In the genomic region with DNA sequence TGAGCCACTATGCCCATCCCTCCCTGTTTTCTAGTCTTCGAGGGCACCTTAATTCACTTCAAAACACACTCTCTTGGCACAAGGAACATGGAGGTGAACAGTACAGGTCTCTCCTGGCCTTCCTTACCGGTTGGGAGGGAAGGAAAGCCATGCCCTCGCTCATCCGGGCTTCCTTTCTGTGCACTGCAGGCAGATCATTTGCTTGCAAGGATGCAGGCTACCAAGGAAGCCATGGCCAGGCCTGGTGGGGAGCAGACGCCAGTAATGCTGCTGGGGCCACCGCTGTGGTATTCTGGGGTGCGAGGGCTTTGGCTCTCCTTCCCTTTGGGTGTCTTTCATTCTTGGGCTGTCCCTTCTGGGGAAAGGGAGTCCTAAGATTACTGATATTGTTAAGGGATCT, we compare ENCODE assay signal across 34 cellular contexts.
"Had no signal": no experiment of that assay in that cellular context is flagged by ENCODE, and none has a peak within 500 bp of the region (broad histone marks: within the 10 kb centered on the region; RNA-seq: fewer than 3 reads in every experiment).

No MANE protein-coding gene starts in this region.

- H3K9me3 ChIP-seq: adrenal gland, body of pancreas, breast epithelium had no signal

- H3K4me3 Mint-ChIP-seq: activated B cell treated with CpG ODN at 0.5 μM for 24 hours; activated CD4-positive, alpha-beta memory T cell treated with anti-CD3 and anti-CD28 coated beads for 36 hours; activated CD4-positive, alpha-beta T cell treated with anti-CD3 and anti-CD28 coated beads, Interleukin-2, amount 10 ng/mL, durations not matched to agents 24 days and 14 days; activated CD8-positive, alpha-beta T cell treated with anti-CD3 and anti-CD28 coated beads for 36 hours; activated naive CD4-positive, alpha-beta T cell treated with anti-CD3 and anti-CD28 coated beads for 36 hours; activated naive CD8-positive, alpha-beta T cell treated with anti-CD3 and anti-CD28 coated beads for 36 hours; activated T-cell treated with anti-CD3 and anti-CD28 coated beads, Interleukin-2, amount 50 U/mL, for 4 hours; activated T-cell treated with anti-CD3 and anti-CD28 coated beads, Interleukin-2, amount 50 U/mL, for 72 hours; activated T-helper 1 cell treated with anti-CD3 and anti-CD28 coated beads, Interleukin-12 subunit alpha, Interleukin-12 subunit beta, Interleukin-2, Interleukin-4 antibody, amounts not matched to agents 30 ng/mL and 10 ng/mL and 1 ng/mL, durations not matched to agents 14 hours and 24 hours and 36 hours; activated T-helper 17 cell treated with anti-CD3 and anti-CD28 coated beads, Interleukin-2, amount 50 U/mL, for 72 hours; T-helper 1 cell treated with Interleukin-12 subunit alpha and Interleukin-12 subunit beta and Interleukin-4 antibody, amounts not matched to agents 30 μg/mL and 1 μg/mL, for 36 hours; T-helper 2 cell treated with Interferon-gamma antibody and Interleukin-4, amounts not matched to agents 5 μg/mL and 100 μg/mL, for 36 hours had no signal

- H3K4me1 Mint-ChIP-seq: activated B cell treated with CpG ODN at 0.5 μM for 24 hours; activated CD4-positive, alpha-beta T cell treated with anti-CD3 and anti-CD28 coated beads, Interleukin-2, amount 10 ng/mL, durations not matched to agents 24 days and 14 days; activated naive CD8-positive, alpha-beta T cell treated with anti-CD3 and anti-CD28 coated beads for 36 hours; activated T-helper 17 cell treated with anti-CD3 and anti-CD28 coated beads, Interleukin-2, amount 50 U/mL, for 72 hours had no signal

- H3K27ac ChIP-seq: adrenal gland, body of pancreas, brain microvascular endothelial cell, breast epithelium, VCaP had no signal

- H3K4me3 ChIP-seq: adrenal gland, body of pancreas, breast epithelium had no signal

- H3K27me3 Mint-ChIP-seq: activated B cell treated with CpG ODN at 0.5 μM for 24 hours; activated CD4-positive, alpha-beta memory T cell treated with anti-CD3 and anti-CD28 coated beads for 36 hours; activated CD4-positive, alpha-beta T cell treated with anti-CD3 and anti-CD28 coated beads, Interleukin-2, amount 10 ng/mL, durations not matched to agents 24 days and 14 days; activated naive CD8-positive, alpha-beta T cell treated with anti-CD3 and anti-CD28 coated beads for 36 hours; activated T-helper 17 cell treated with anti-CD3 and anti-CD28 coated beads, Interleukin-2, amount 50 U/mL, for 72 hours had no signal

- H3K4me1 ChIP-seq: adrenal gland, body of pancreas, breast epithelium had no signal

- DNase-seq: activated B cell treated with CpG ODN at 0.5 μM for 24 hours; activated CD4-positive, alpha-beta memory T cell treated with anti-CD3 and anti-CD28 coated beads for 36 hours; activated CD4-positive, alpha-beta T cell treated with anti-CD3 and anti-CD28 coated beads for 4 hours; activated CD4-positive, alpha-beta T cell treated with anti-CD3 and anti-CD28 coated beads, Interleukin-2, amount 10 ng/mL, durations not matched to agents 24 days and 14 days; activated CD4-positive, alpha-beta T cell treated with anti-CD3 and anti-CD28 coated beads, Interleukin-2, amount 50 U/mL, for 1 hour; activated CD4-positive, alpha-beta T cell treated with anti-CD3 and anti-CD28 coated beads, Interleukin-2, amount 50 U/mL, for 4 hours; activated CD4-positive, CD25-positive, alpha-beta regulatory T cell treated with anti-CD3 and anti-CD28 coated beads, Interleukin-2, amount 50 U/mL, for 72 hours; activated CD8-positive, alpha-beta memory T cell treated with anti-CD3 and anti-CD28 coated beads, Interleukin-2, amount 50 U/mL, for 4 hours; activated CD8-positive, alpha-beta T cell treated with anti-CD3 and anti-CD28 coated beads for 36 hours; activated effector memory CD4-positive, alpha-beta T cell treated with anti-CD3 and anti-CD28 coated beads, Interleukin-2, amount 50 U/mL, for 16 hours; activated gamma-delta T cell treated with Interleukin-2 at 50 U/mL for 16 hours; activated naive CD4-positive, alpha-beta T cell; activated naive CD4-positive, alpha-beta T cell treated with anti-CD3 and anti-CD28 coated beads for 36 hours; activated naive CD4-positive, alpha-beta T cell treated with anti-CD3 and anti-CD28 coated beads, Interleukin-2, amount 50 U/mL, for 16 hours; activated naive CD8-positive, alpha-beta T cell treated with anti-CD3 and anti-CD28 coated beads for 36 hours; activated T-cell treated with anti-CD3 and anti-CD28 coated beads for 4 hours; activated T-cell treated with anti-CD3 and anti-CD28 coated beads, Interleukin-2, amount 50 U/mL, for 1 hour; activated T-cell treated with anti-CD3 and anti-CD28 coated beads, Interleukin-2, amount 50 U/mL, for 4 hours; activated T-cell treated with anti-CD3 and anti-CD28 coated beads, Interleukin-2, amount 50 U/mL, for 72 hours; adrenal gland; amniotic stem cell; body of pancreas; brain microvascular endothelial cell; central memory CD4-positive, alpha-beta T cell; T-helper 1 cell; T-helper 2 cell; T-helper 9 cell had no signal

- H3K36me3 Mint-ChIP-seq: activated CD4-positive, alpha-beta memory T cell treated with anti-CD3 and anti-CD28 coated beads for 36 hours; activated naive CD4-positive, alpha-beta T cell treated with anti-CD3 and anti-CD28 coated beads, Interleukin-2, amount 50 U/mL, for 72 hours; activated naive CD8-positive, alpha-beta T cell treated with anti-CD3 and anti-CD28 coated beads for 36 hours had no signal

- H3K36me3 ChIP-seq: adrenal gland, brain microvascular endothelial cell, breast epithelium had no signal

- H3K27me3 ChIP-seq: adrenal gland, body of pancreas, brain microvascular endothelial cell, breast epithelium had no signal

- H3K27ac Mint-ChIP-seq: activated B cell treated with CpG ODN at 0.5 μM for 24 hours; activated CD4-positive, alpha-beta memory T cell treated with anti-CD3 and anti-CD28 coated beads for 36 hours; activated CD4-positive, alpha-beta T cell treated with anti-CD3 and anti-CD28 coated beads, Interleukin-2, amount 10 ng/mL, durations not matched to agents 24 days and 14 days; activated CD8-positive, alpha-beta T cell treated with anti-CD3 and anti-CD28 coated beads for 36 hours; activated naive CD4-positive, alpha-beta T cell treated with anti-CD3 and anti-CD28 coated beads for 36 hours; activated naive CD8-positive, alpha-beta T cell treated with anti-CD3 and anti-CD28 coated beads for 36 hours; activated T-cell treated with anti-CD3 and anti-CD28 coated beads, Interleukin-2, amount 50 U/mL, for 72 hours; activated T-helper 1 cell treated with anti-CD3 and anti-CD28 coated beads, Interleukin-12 subunit alpha, Interleukin-12 subunit beta, Interleukin-2, Interleukin-4 antibody, amounts not matched to agents 30 ng/mL and 10 ng/mL and 1 ng/mL, durations not matched to agents 14 hours and 24 hours and 36 hours; activated T-helper 17 cell treated with anti-CD3 and anti-CD28 coated beads, Interleukin-2, amount 50 U/mL, for 72 hours; T-helper 1 cell treated with Interleukin-12 subunit alpha and Interleukin-12 subunit beta and Interleukin-4 antibody, amounts not matched to agents 30 μg/mL and 1 μg/mL, for 36 hours; T-helper 2 cell treated with Interferon-gamma antibody and Interleukin-4, amounts not matched to agents 5 μg/mL and 100 μg/mL, for 36 hours had no signal

- ATAC-seq: activated CD8-positive, alpha-beta T cell treated with anti-CD3 and anti-CD28 coated beads for 36 hours; activated naive CD4-positive, alpha-beta T cell treated with anti-CD3 and anti-CD28 coated beads, Interleukin-2, amount 50 U/mL, for 72 hours; activated T-cell treated with anti-CD3 and anti-CD28 coated beads, Interleukin-2, amount 50 U/mL, for 4 hours; activated T-cell treated with anti-CD3 and anti-CD28 coated beads, Interleukin-2, amount 50 U/mL, for 72 hours; activated T-helper 17 cell treated with anti-CD3 and anti-CD28 coated beads, Interleukin-2, amount 50 U/mL, for 72 hours; body of pancreas had no signal

- H3K9me3 Mint-ChIP-seq: activated B cell treated with CpG ODN at 0.5 μM for 24 hours; activated CD4-positive, alpha-beta memory T cell treated with anti-CD3 and anti-CD28 coated beads for 36 hours; activated CD4-positive, alpha-beta T cell treated with anti-CD3 and anti-CD28 coated beads, Interleukin-2, amount 10 ng/mL, durations not matched to agents 24 days and 14 days; activated CD8-positive, alpha-beta T cell treated with anti-CD3 and anti-CD28 coated beads for 36 hours; activated naive CD4-positive, alpha-beta T cell treated with anti-CD3 and anti-CD28 coated beads for 36 hours; activated naive CD4-positive, alpha-beta T cell treated with anti-CD3 and anti-CD28 coated beads, Interleukin-2, amount 50 U/mL, for 72 hours; activated naive CD8-positive, alpha-beta T cell treated with anti-CD3 and anti-CD28 coated beads for 36 hours; activated T-cell treated with anti-CD3 and anti-CD28 coated beads, Interleukin-2, amount 50 U/mL, for 4 hours; activated T-cell treated with anti-CD3 and anti-CD28 coated beads, Interleukin-2, amount 50 U/mL, for 72 hours; activated T-helper 1 cell treated with anti-CD3 and anti-CD28 coated beads, Interleukin-12 subunit alpha, Interleukin-12 subunit beta, Interleukin-2, Interleukin-4 antibody, amounts not matched to agents 30 ng/mL and 10 ng/mL and 1 ng/mL, durations not matched to agents 14 hours and 24 hours and 36 hours; activated T-helper 17 cell treated with anti-CD3 and anti-CD28 coated beads, Interleukin-2, amount 50 U/mL, for 72 hours; T-helper 1 cell treated with Interleukin-12 subunit alpha and Interleukin-12 subunit beta and Interleukin-4 antibody, amounts not matched to agents 30 μg/mL and 1 μg/mL, for 36 hours; T-helper 2 cell treated with Interferon-gamma antibody and Interleukin-4, amounts not matched to agents 5 μg/mL and 100 μg/mL, for 36 hours had no signal
